Comparison of ENCODE assay signal across 9 cellular contexts in the genomic region with DNA sequence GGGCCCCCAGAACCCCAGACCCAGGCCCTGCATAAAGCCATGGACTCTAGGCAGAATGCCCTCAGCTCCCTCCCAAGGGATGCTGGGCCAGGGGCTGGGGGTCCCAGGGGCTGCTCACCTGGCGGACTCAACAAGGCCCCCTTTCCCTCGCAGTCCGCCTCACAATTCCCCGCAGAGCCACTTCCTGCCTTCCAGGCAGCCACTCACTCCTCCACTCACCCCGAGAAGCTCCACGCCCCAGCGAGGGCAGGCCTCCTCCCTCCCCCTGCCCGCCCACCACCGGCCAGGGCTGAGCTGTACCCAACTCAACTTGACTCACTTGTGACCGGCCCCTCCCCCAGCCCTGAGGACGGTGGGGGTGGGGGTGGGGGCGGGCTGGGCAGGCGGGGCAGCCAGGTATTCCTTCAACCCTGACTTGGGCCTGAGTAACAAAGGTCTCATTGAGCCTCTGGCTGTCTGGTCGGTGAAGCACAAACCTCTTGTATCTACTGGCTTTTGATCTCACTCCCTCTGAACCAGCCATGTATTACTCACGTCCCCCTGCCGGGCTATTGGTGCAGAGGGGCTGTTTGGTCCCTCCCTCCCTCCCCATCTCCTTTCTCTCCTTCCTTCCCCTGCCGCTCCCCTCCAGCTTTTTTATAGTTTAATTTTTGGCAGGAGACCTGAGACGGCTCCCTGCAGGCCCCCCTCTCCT. TPM values are rescaled to one million over a fixed set of nuclear protein-coding genes. Genes with fewer than 3 reads are reported as not detected.
DNase-seq lines count a peak whose midpoint lies in the region; ATAC-seq and TF ChIP-seq lines count a peak whose summit lies in the region.
"Had no signal": no experiment of that assay in that cellular context is flagged by ENCODE, and none has a peak within 500 bp of the region (broad histone marks: within the 10 kb centered on the region; RNA-seq: fewer than 3 reads in every experiment).

No MANE protein-coding gene starts in this region.

- H3K27ac ChIP-seq in mesodermal cell (ENCODE audit: low read depth, low read length, severe bottlenecking), result peak overlapping the region; percentile 85
- no peak overlapping the region for H3K27ac ChIP-seq in psoas muscle
- H3K27ac ChIP-seq: adrenal gland had no signal

- no peak for TF ChIP-seq CTCF in psoas muscle (IDR thresholded peaks at IDR 0.05)

- H3K4me1 ChIP-seq in mesodermal cell (ENCODE audit: control insufficient read depth, insufficient read depth, low read length, poor library complexity, severe bottlenecking) (peaks cover 74% of the 10 kb centered on the region), psoas muscle (peaks cover 10% of the 10 kb centered on the region)
- H3K4me1 ChIP-seq: adrenal gland had no signal

- DNase-seq in DMS153 treated with DMSO at 0.1 percent for 48 hours (lab: John Stamatoyannopoulos, UW; ENCODE audit: unreplicated experiment) (peak; percentile 72), MG63 (peak; percentile 62), amniotic epithelial cell (ENCODE audit: low read depth) (peak; percentile 62), psoas muscle (no peak), NCI-H2081 treated with DMSO at 0.1 percent for 48 hours (lab: John Stamatoyannopoulos, UW) (no peak)

- H3K27me3 ChIP-seq in MG63 (peaks cover 31% of the 10 kb centered on the region), psoas muscle (ENCODE audit: insufficient read depth in 3 of 3, low read length in 2 of 3) (peaks cover 0 to 25% (median 13%) of the 10 kb centered on the region in 3 donors)

- intact Hi-C loops in psoas muscle (cut with DNase I), result no loop called here

- H3K36me3 ChIP-seq in MG63 (no peaks in the 10 kb centered on the region), mesodermal cell (ENCODE audit: control insufficient read depth, insufficient read depth, low read length) (no peaks in the 10 kb centered on the region), psoas muscle (ENCODE audit: insufficient read depth in 1 of 2, low read depth in 1 of 2) (no peaks in the 10 kb centered on the region)
- H3K36me3 ChIP-seq: adrenal gland had no signal

- H3K4me3 ChIP-seq in MG63 (no peak overlapping the region), mesodermal cell (ENCODE audit: extremely low read depth, insufficient read depth, low read length, poor library complexity, severe bottlenecking) (peak overlapping the region; percentile 50), psoas muscle (no peak overlapping the region)
- H3K4me3 ChIP-seq: adrenal gland had no signal

- H3K9me3 ChIP-seq in MG63, result no peaks in the 10 kb centered on the region
- no peaks in the 10 kb centered on the region for H3K9me3 ChIP-seq in mesodermal cell (ENCODE audit: control insufficient read depth, low read length)
- H3K9me3 ChIP-seq in psoas muscle, result no peaks in the 10 kb centered on the region
- H3K9me3 ChIP-seq: adrenal gland had no signal

- 6 to 14% methylated on average over 4 to 9 of the region's 18 CpGs for WGBS in mesodermal cell (ENCODE audit: insufficient coverage in 2 of 2), 2 experiments
- WGBS in psoas muscle, 3 donors, result 55 to 59% (median 59%) methylated on average over 16 to 18 of the region's 18 CpGs

- ATAC-seq in GM18867 (IDR thresholded peaks at IDR 0.05; ENCODE audit: unreplicated experiment) (no peak), HG03139 (IDR thresholded peaks at IDR 0.05; ENCODE audit: unreplicated experiment) (no peak), psoas muscle (no peak)

RNA-seq across cellular contexts. Expression of a gene that starts 5.9 kb away (rescaled TPM):
- total RNA-seq in MG63 (2014; rRNA removed; shearing (Covaris generic); ENCODE audit: low replicate concordance), result not detected in 2 replicates
- 3.2 TPM for polyA plus RNA-seq in mesodermal cell (2013, experiment 1 of 2)
- 2.5 TPM for polyA plus RNA-seq in mesodermal cell (2013, experiment 2 of 2)
- total RNA-seq in psoas muscle, result not detected
- polyA plus RNA-seq in psoas muscle, result not detected
- total RNA-seq: adrenal gland had no signal

RNA-seq across cellular contexts. Expression of a gene that starts 28.0 kb away (rescaled TPM):
- not detected in 2 replicates for total RNA-seq in MG63 (2014; rRNA removed; shearing (Covaris generic); ENCODE audit: low replicate concordance)
- 7.1 TPM for polyA plus RNA-seq in mesodermal cell (2013, experiment 1 of 2)
- 4.1 TPM for polyA plus RNA-seq in mesodermal cell (2013, experiment 2 of 2)
- total RNA-seq in psoas muscle, result not detected
- not detected for polyA plus RNA-seq in psoas muscle
- total RNA-seq: adrenal gland had no signal

RNA-seq across cellular contexts. Expression of a gene that starts 54.6 kb away (rescaled TPM):
- total RNA-seq in MG63 (2014; rRNA removed; shearing (Covaris generic); ENCODE audit: low replicate concordance), result 0.89 and 3.0 TPM in 2 replicates
- polyA plus RNA-seq in mesodermal cell (2013, experiment 1 of 2), result 33.5 TPM
- 31.1 TPM for polyA plus RNA-seq in mesodermal cell (2013, experiment 2 of 2)
- 10 to 100 TPM in 1 of 4 donors, 1 to 10 TPM in 3; 3.9 to 11.9 (median 6.0) TPM for total RNA-seq in psoas muscle
- polyA plus RNA-seq in psoas muscle, result 1 to 10 TPM; 1.5 to 2.1 (median 1.6) TPM

Comparison
In these comparisons a context has a peak if more than half of its experiments do, and no peak if none do; other contexts are left out.
1. DNase-seq: peak in DMS153 treated with DMSO at 0.1 percent for 48 hours (single experiment), MG63 (single experiment) and amniotic epithelial cell (single experiment); none in psoas muscle (0 of 2) and NCI-H2081 treated with DMSO at 0.1 percent for 48 hours (single experiment).